ENCODE assay signal across 34 cellular contexts in the genomic region with DNA sequence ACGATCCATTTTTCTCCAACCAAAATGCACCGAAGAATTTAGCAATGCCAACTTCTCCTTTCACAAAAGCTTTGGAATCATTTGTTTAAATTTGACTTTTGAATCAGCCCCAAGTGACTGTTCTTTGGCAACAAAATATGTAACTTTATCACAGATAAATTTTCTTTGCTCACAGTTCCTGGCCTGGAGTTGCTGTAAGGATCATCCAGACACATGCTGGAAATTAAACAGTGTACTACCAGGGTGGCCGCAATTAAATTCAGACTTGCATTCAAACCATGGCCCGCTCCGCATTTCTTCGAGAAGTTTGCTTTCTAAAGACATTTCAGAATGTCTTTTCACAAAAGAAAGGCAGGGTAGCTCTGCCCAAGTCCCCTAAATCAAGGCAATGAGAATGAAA.
DNase-seq lines count a peak whose midpoint lies in the region; ATAC-seq and TF ChIP-seq lines count a peak whose summit lies in the region.
"Had no signal": no experiment of that assay in that cellular context is flagged by ENCODE, and none has a peak within 500 bp of the region (broad histone marks: within the 10 kb centered on the region; RNA-seq: fewer than 3 reads in every experiment).

No MANE protein-coding gene starts in this region.

- DNase-seq in right atrium auricular region (ENCODE audit: low spot score), result no peak
- DNase-seq in left cardiac atrium, result no peak
- DNase-seq in hepatocyte (ENCODE audit: low spot score), result no peak
- DNase-seq in sigmoid colon, result no peak
- DNase-seq in aorta, result no peak
- no peak for DNase-seq in DMS114 treated with DMSO at 0.1 percent for 48 hours (lab: John Stamatoyannopoulos, UW; ENCODE audit: unreplicated experiment)
- DNase-seq in activated CD8-positive, alpha-beta memory T cell treated with anti-CD3 and anti-CD28 coated beads for 24 hours, result no peak
- DNase-seq: activated CD4-positive, alpha-beta T cell treated with anti-CD3 and anti-CD28 coated beads for 48 hours; activated T-cell treated with anti-CD3 and anti-CD28 coated beads for 4 hours; Calu3; CD4-positive, CD25-positive, alpha-beta regulatory T cell; colonic mucosa; DND-41; effector memory CD4-positive, alpha-beta T cell; GF-D8; GM23248; KBM-7; left colon; mammary epithelial cell; NCI-H1092 treated with DMSO at 0.1 percent for 48 hours; NCI-H1694 treated with DMSO at 0.1 percent for 48 hours; NCI-H510A; posterior cingulate gyrus; right lobe of liver; RPMI8226; SJCRH30; stimulated activated CD4-positive, alpha-beta T cell treated with anti-CD3 and anti-CD28 coated beads, Interleukin-12 subunit alpha, Interleukin-12 subunit beta, amount 100 ng/mL, for 4 hours; stimulated activated CD4-positive, alpha-beta T cell treated with anti-CD3 and anti-CD28 coated beads, Interleukin-2, amount 100 ng/mL, for 48 hours; stimulated activated naive CD8-positive, alpha-beta T cell treated with anti-CD3 and anti-CD28 coated beads, Interleukin-15, amount 100 ng/mL, for 72 hours; SW 1271; T1000; WERI-Rb-1 had no signal

- whole genome bisulfite sequencing in hepatocyte (ENCODE audit: low lambda C conversion rate, missing lambda C conversion rate), result 65% methylated on average over 6 of the region's 6 CpGs
- 76 to 90% methylated on average over 6 of the region's 6 CpGs for WGBS in sigmoid colon, 2 donors
- WGBS in aorta, 2 donors, result 4 to 9% methylated on average over 6 of the region's 6 CpGs

- H3K27me3 ChIP-seq in right atrium auricular region (no peaks in the 10 kb centered on the region), hepatocyte (peaks cover 10% of the 10 kb centered on the region), sigmoid colon (no peaks in the 10 kb centered on the region), aorta (ENCODE audit: control insufficient read depth in 1 of 2, insufficient read depth in 2 of 2, low read length in 1 of 2) (no peaks in the 10 kb centered on the region)
- H3K27me3 ChIP-seq: colonic mucosa, right lobe of liver, SJCRH30 had no signal

- H3K36me3 ChIP-seq in right atrium auricular region (no peaks in the 10 kb centered on the region), hepatocyte (replicated peaks; ENCODE audit: insufficient read depth, low read depth) (no peaks in the 10 kb centered on the region), sigmoid colon (no peaks in the 10 kb centered on the region), aorta (ENCODE audit: control insufficient read depth in 1 of 2, insufficient read depth in 2 of 2, low read length in 1 of 2) (no peaks in the 10 kb centered on the region)
- H3K36me3 ChIP-seq: colonic mucosa, right lobe of liver, SJCRH30, WERI-Rb-1 had no signal

- H3K4me3 ChIP-seq in right atrium auricular region (no peak overlapping the region), hepatocyte (no peak overlapping the region), sigmoid colon (no peak overlapping the region), aorta (ENCODE audit: low read length in 2 of 2) (peak overlapping the region; percentile 26 to 32)
- H3K4me3 ChIP-seq: colonic mucosa, GM23248, right lobe of liver, SJCRH30 had no signal

- no peaks in the 10 kb centered on the region for H4K20me1 ChIP-seq in hepatocyte (ENCODE audit: insufficient read depth, poor library complexity, severe bottlenecking)

- no peak for TF ChIP-seq EP300 in sigmoid colon (IDR thresholded peaks at IDR 0.05)

- H3K9me3 ChIP-seq in right atrium auricular region (no peaks in the 10 kb centered on the region), hepatocyte (ENCODE audit: low read depth) (no peaks in the 10 kb centered on the region), sigmoid colon (no peaks in the 10 kb centered on the region), aorta (ENCODE audit: control insufficient read depth, low read length) (no peaks in the 10 kb centered on the region)
- H3K9me3 ChIP-seq: colonic mucosa, right lobe of liver, SJCRH30 had no signal

- no peak overlapping the region for H3K4me2 ChIP-seq in hepatocyte

- H3K27ac ChIP-seq in right atrium auricular region (peak overlapping the region; percentile 6 to 34), hepatocyte (peak overlapping the region; percentile 29), sigmoid colon (peak overlapping the region; percentile 16 to 44 (median 36)), aorta (ENCODE audit: low read depth in 1 of 2, low read length in 2 of 2) (peak overlapping the region; percentile 91 to 94)
- H3K27ac ChIP-seq: colonic mucosa, epithelial cell of prostate, GM23248, right lobe of liver, SJCRH30, WERI-Rb-1 had no signal

- no peak for TF ChIP-seq CTCF in right atrium auricular region (IDR thresholded peaks at IDR 0.05)
- no peak for TF ChIP-seq CTCF in hepatocyte (IDR thresholded peaks at IDR 0.05; ENCODE audit: poor library complexity)
- no peak for TF ChIP-seq CTCF in sigmoid colon (IDR thresholded peaks at IDR 0.05)

- TF ChIP-seq POLR2A in sigmoid colon (IDR thresholded peaks at IDR 0.05), result no peak

- no peaks in the 10 kb centered on the region for H3K9me2 ChIP-seq in hepatocyte (replicated peaks; ENCODE audit: insufficient read depth)

- intact Hi-C loops in left cardiac atrium (cut with DNase I) (loop anchor here in 1 of 2 donors (5.0 kb wide), 1 partner anchor 137 kb away; no protein-coding TSS in a partner anchor), sigmoid colon (cut with DNase I) (no loop called here), aorta (cut with DNase I) (loop anchor here in 1 of 2 donors (5.0 to 10.0 kb wide), 3 partner anchors 62 to 189 kb away; no protein-coding TSS in a partner anchor)

- H3K4me1 ChIP-seq in right atrium auricular region (peaks cover 0 to 15% of the 10 kb centered on the region in 2 donors), hepatocyte (ENCODE audit: insufficient read depth) (no peaks in the 10 kb centered on the region), sigmoid colon (peaks cover 0 to 19% (median 10%) of the 10 kb centered on the region in 4 donors), aorta (ENCODE audit: control insufficient read depth in 1 of 2, insufficient read depth in 2 of 2, low read length in 2 of 2) (peaks cover 0 to 2% of the 10 kb centered on the region in 2 donors)
- H3K4me1 ChIP-seq: colonic mucosa, right lobe of liver had no signal

- no peaks in the 10 kb centered on the region for H3K79me2 ChIP-seq in hepatocyte

- ATAC-seq in left cardiac atrium (no peak), aorta (ENCODE audit: low FRiP score) (no peak), esophagus mucosa (no peak)
- ATAC-seq: left colon; right lobe of liver; stimulated activated naive CD8-positive, alpha-beta T cell treated with anti-CD3 and anti-CD28 coated beads, Interleukin-15, amount 100 ng/mL, for 72 hours had no signal

- H2AFZ ChIP-seq in hepatocyte, result no peak overlapping the region
- H2AFZ ChIP-seq: GM23248 had no signal

Comparison
In these comparisons a context has a peak if more than half of its experiments do, and no peak if none do; other contexts are left out.
1. H3K27ac ChIP-seq: peak in every context shown above with its lines; median percentile 92 in aorta; 36 in sigmoid colon; 29 in hepatocyte; 20 in right atrium auricular region.
2. H3K4me3 ChIP-seq: peak in aorta (2 of 2); none in right atrium auricular region (0 of 2), hepatocyte (single experiment) and sigmoid colon (0 of 4).